ENCODE assay signal across 8 cellular contexts in genomic region chrX:78650906-78651437, GRCh38. TPM values are rescaled to one million over a fixed set of nuclear protein-coding genes. Genes with fewer than 3 reads are reported as not detected.
A peak's percentile ranks its signal among the peaks of the same experiment; 100 is the strongest.
DNase-seq lines count a peak whose midpoint lies in the region; ATAC-seq, FAIRE-seq and TF ChIP-seq lines count a peak whose summit lies in the region.

No MANE protein-coding gene starts in this region.

- no TSS peak for BruUV-seq in HepG2 (replicated peaks; lab: Mats Ljungman, UMichigan)

- no peak for TF ChIP-seq EP300 in HepG2 (IDR thresholded peaks at IDR 0.05; ENCODE audit: low read depth in 2 of 2, low read length in 2 of 2)
- no peak for TF ChIP-seq EP300 in HepG2 (CRISPR knock-in tag; IDR thresholded peaks at IDR 0.05; ENCODE audit: borderline replicate concordance)

- H3K9me3 ChIP-seq in upper lobe of right lung, result no peaks in the 10 kb centered on the region
- no peaks in the 10 kb centered on the region for H3K9me3 ChIP-seq in HepG2 (ENCODE audit: low read length)
- no peaks in the 10 kb centered on the region for H3K9me3 ChIP-seq in gastrocnemius medialis

- ATAC-seq in GM18508 (IDR thresholded peaks at IDR 0.05; ENCODE audit: insufficient read depth, unreplicated experiment) (peak; percentile 82), HG02588 (IDR thresholded peaks at IDR 0.05; ENCODE audit: unreplicated experiment) (peak; percentile 88), upper lobe of right lung (no peak), HepG2 (no peak), gastrocnemius medialis (no peak)

- POLR2A ChIA-PET in HepG2 (lab: Yijun Ruan, JAX), result no interaction called here

- no peak for TF ChIP-seq RAD21 in HepG2 (CRISPR knock-in tag; IDR thresholded peaks at IDR 0.05)

- H3K4me3 ChIP-seq in fibroblast of pulmonary artery (replicated peaks; ENCODE audit: low read depth, low read length) (no peak overlapping the region), upper lobe of right lung (no peak overlapping the region), HepG2 (replicated peaks in 1 of 3; ENCODE audit: insufficient read depth in 1 of 3, low read depth in 2 of 3, low read length in 3 of 3) (no peak overlapping the region), gastrocnemius medialis (no peak overlapping the region)

- H3K27ac ChIP-seq in upper lobe of right lung, result no peak overlapping the region
- no peak overlapping the region for H3K27ac ChIP-seq in HepG2 (ENCODE audit: extremely low read length, insufficient read depth, low read length)
- no peak overlapping the region for H3K27ac ChIP-seq in gastrocnemius medialis

- TF ChIP-seq CTCF in fibroblast of pulmonary artery (IDR thresholded peaks at IDR 0.05; ENCODE audit: low read length, missing control alignments) (no peak), upper lobe of right lung (IDR thresholded peaks at IDR 0.05) (no peak), HepG2 (CRISPR knock-in tag; IDR thresholded peaks at IDR 0.05) (no peak), gastrocnemius medialis (IDR thresholded peaks at IDR 0.05 in 4 of 5, conservative IDR thresholded peaks at IDR 0.05 in 1 of 5) (no peak)

- H4K20me1 ChIP-seq in HepG2 (ENCODE audit: insufficient read depth, low read length), result no peaks in the 10 kb centered on the region

- 80% methylated on average over 5 of the region's 5 CpGs for WGBS in HepG2 (ENCODE audit: low lambda C conversion rate)

- no peak overlapping the region for H3K9ac ChIP-seq in HepG2 (ENCODE audit: insufficient read depth, low read depth, low read length)

- no peaks in the 10 kb centered on the region for H3K4me1 ChIP-seq in upper lobe of right lung
- H3K4me1 ChIP-seq in HepG2 (ENCODE audit: insufficient read depth, low read length), result peaks cover 29% of the 10 kb centered on the region
- H3K4me1 ChIP-seq in gastrocnemius medialis, result no peaks in the 10 kb centered on the region

- no peaks in the 10 kb centered on the region for H3K36me3 ChIP-seq in upper lobe of right lung
- H3K36me3 ChIP-seq in HepG2 (replicated peaks in 1 of 2; ENCODE audit: control insufficient read depth in 1 of 2, insufficient read depth in 2 of 2, low read length in 2 of 2), result no peaks in the 10 kb centered on the region
- H3K36me3 ChIP-seq in gastrocnemius medialis, result no peaks in the 10 kb centered on the region

- FAIRE-seq in HepG2 (lab: Jason Lieb, UNC), result no peak

- H3K27me3 ChIP-seq in upper lobe of right lung (no peaks in the 10 kb centered on the region), HepG2 (ENCODE audit: control insufficient read depth in 1 of 2, insufficient read depth in 2 of 2, low read length in 2 of 2) (no peaks in the 10 kb centered on the region), gastrocnemius medialis (no peaks in the 10 kb centered on the region)

- CTCF ChIA-PET in HepG2 (lab: Yijun Ruan, JAX; ENCODE audit: low intra/inter-chr PET ratio, low total read pairs), result no interaction called here

- in situ Hi-C loops in HepG2 (cut with HindIII; ENCODE audit: extremely low pct_ligation_motif_present, low pct_unique_long_range_greater_than_20kb) (no loop called here), gastrocnemius medialis (cut with MboI; ENCODE audit: low sequenced_read_pairs in 4 of 4) (no loop called here)

- peak; percentile 15 for DNase-seq in NCI-H226
- peak; percentile 50 for DNase-seq in fibroblast of pulmonary artery (ENCODE audit: low read depth)
- no peak for DNase-seq in globus pallidus (ENCODE audit: low spot score)
- DNase-seq in upper lobe of right lung, result no peak
- no peak for DNase-seq in HepG2 (ENCODE audit: low spot score)
- DNase-seq in gastrocnemius medialis, result no peak

- H2AFZ ChIP-seq in HepG2 (ENCODE audit: low read length), result no peak overlapping the region

- intact Hi-C loops in upper lobe of right lung (cut with DNase I) (no loop called here), HepG2 (cut with micrococcal nuclease; ENCODE audit: unreplicated experiment) (no loop called here), gastrocnemius medialis (cut with DNase I; ENCODE audit: low total_unique reads) (no loop called here)

- TF ChIP-seq POLR2A in HepG2 (IDR thresholded peaks at IDR 0.05; ENCODE audit: insufficient read depth in 1 of 2, low read depth in 2 of 2, low read length in 2 of 2), result no peak
- TF ChIP-seq POLR2A in gastrocnemius medialis (IDR thresholded peaks at IDR 0.05), result no peak

- no peaks in the 10 kb centered on the region for H3K79me2 ChIP-seq in HepG2 (ENCODE audit: insufficient read depth, low read length)

- no peak overlapping the region for H3K4me2 ChIP-seq in HepG2 (ENCODE audit: low read depth, low read length)

TF ChIP-seq in HepG2, 621 proteins besides CTCF, POLR2A, EP300 and RAD21:
- TF ChIP-seq, protein P1, sequence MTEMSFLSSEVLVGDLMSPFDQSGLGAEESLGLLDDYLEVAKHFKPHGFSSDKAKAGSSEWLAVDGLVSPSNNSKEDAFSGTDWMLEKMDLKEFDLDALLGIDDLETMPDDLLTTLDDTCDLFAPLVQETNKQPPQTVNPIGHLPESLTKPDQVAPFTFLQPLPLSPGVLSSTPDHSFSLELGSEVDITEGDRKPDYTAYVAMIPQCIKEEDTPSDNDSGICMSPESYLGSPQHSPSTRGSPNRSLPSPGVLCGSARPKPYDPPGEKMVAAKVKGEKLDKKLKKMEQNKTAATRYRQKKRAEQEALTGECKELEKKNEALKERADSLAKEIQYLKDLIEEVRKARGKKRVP (CRISPR knock-in tag; IDR thresholded peaks at IDR 0.05), result no peak
- TF ChIP-seq MEIS2 (CRISPR knock-in tag; IDR thresholded peaks at IDR 0.05), result no peak
- TF ChIP-seq ZNF17 (CRISPR knock-in tag; IDR thresholded peaks at IDR 0.05), result no peak

RNA-seq across cellular contexts. Expression of gene RTL3, which starts 8.2 kb away (rescaled TPM):
- total RNA-seq in upper lobe of right lung (not detected), HepG2 (2016; rRNA removed; fragmentation: Illumina TruSeq; extraction: Trizol) (not detected in 2 replicates), gastrocnemius medialis (under 1 TPM in 1 of 4 donors, not detected in 3; 0.67 TPM)
- total RNA-seq in HepG2 (2016; cell fraction: cytosol; rRNA removed; fragmentation: Illumina TruSeq; extraction: Trizol; ENCODE audit: low read depth), result not detected in 2 replicates
- total RNA-seq in HepG2 (2016; cell fraction: insoluble cytoplasmic fraction; rRNA removed; fragmentation: Illumina TruSeq; extraction: Trizol), result not detected in 2 replicates
- total RNA-seq in HepG2 (2016; cell fraction: membrane; rRNA removed; fragmentation: Illumina TruSeq; extraction: Trizol), result not detected in 2 replicates
- total RNA-seq in HepG2 (2016; cell fraction: nucleus; rRNA removed; fragmentation: Illumina TruSeq; extraction: Trizol), result not detected in 2 replicates
- not detected in 2 replicates for polyA plus RNA-seq in HepG2 (2011; rRNA removed)
- not detected in 2 replicates for polyA plus RNA-seq in HepG2 (2011; cell fraction: cytosol; rRNA removed)
- polyA plus RNA-seq in HepG2 (2011; cell fraction: nucleus; rRNA removed), result not detected in 2 replicates
- polyA plus RNA-seq in HepG2 (2012), result not detected in 2 replicates
- not detected in 2 replicates for polyA plus RNA-seq in HepG2 (2016; cell fraction: cytosol; fragmentation: Illumina TruSeq; extraction: Trizol; ENCODE audit: low read depth)
- not detected in 2 replicates for polyA plus RNA-seq in HepG2 (2016; cell fraction: insoluble cytoplasmic fraction; fragmentation: Illumina TruSeq; extraction: Trizol; ENCODE audit: low read depth)
- polyA plus RNA-seq in HepG2 (2016; cell fraction: membrane; fragmentation: Illumina TruSeq; extraction: Trizol; ENCODE audit: low read depth), result not detected in 2 replicates
- polyA plus RNA-seq in HepG2 (2016; cell fraction: nucleus; fragmentation: Illumina TruSeq; extraction: Trizol; ENCODE audit: insufficient read depth, low read depth), result not detected in 2 replicates
- polyA minus RNA-seq in HepG2 (2011; rRNA and poly(A)+ RNA removed; ENCODE audit: low replicate concordance), result not detected in 2 replicates
- not detected in 2 replicates for polyA minus RNA-seq in HepG2 (2011; cell fraction: cytosol; rRNA and poly(A)+ RNA removed)
- polyA minus RNA-seq in HepG2 (2011; cell fraction: nucleus; rRNA and poly(A)+ RNA removed), result not detected in 2 replicates

Comparison
In these comparisons a context has a peak if more than half of its experiments do, and no peak if none do; other contexts are left out.
1. ATAC-seq: peak in GM18508 (single experiment) and HG02588 (single experiment); none in upper lobe of right lung (single experiment), HepG2 (single experiment) and gastrocnemius medialis (0 of 2).
2. DNase-seq: peak in NCI-H226 (single experiment) and fibroblast of pulmonary artery (single experiment); none in globus pallidus (single experiment), upper lobe of right lung (single experiment), HepG2 (single experiment) and gastrocnemius medialis (0 of 2).